20 cellular contexts compared by ENCODE assay signal in the genomic region with DNA sequence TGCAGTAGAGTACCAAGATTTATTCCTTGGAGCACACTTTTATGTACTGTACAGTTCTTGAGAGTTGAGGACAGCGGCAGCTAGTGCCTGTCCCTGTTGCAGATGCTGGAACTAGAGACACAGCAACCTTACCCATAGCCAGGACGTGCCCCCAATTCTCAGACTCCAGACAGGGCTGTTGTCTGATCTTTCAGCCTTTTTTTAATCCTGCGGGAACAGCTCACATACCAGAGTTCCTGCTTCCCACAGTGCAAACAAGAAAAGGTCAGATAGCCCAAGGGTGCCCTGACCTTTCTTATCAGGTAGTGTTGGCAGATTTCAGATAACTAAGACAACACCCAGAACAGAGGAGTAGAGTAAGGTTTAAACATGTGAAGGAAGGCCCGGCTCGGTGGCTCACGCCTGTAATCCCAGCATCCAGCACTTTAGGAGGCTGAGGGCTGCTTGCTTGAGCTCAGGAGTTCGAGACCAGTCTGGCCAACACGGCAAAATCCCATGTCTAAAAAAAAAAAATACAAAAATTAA.
A peak's percentile ranks its signal among the peaks of the same experiment; 100 is the strongest.
DNase-seq lines count a peak whose midpoint lies in the region; ATAC-seq and TF ChIP-seq lines count a peak whose summit lies in the region.
"Had no signal": no experiment of that assay in that cellular context is flagged by ENCODE, and none has a peak within 500 bp of the region (broad histone marks: within the 10 kb centered on the region; RNA-seq: fewer than 3 reads in every experiment).

No MANE protein-coding gene starts in this region.

- H2BK15ac ChIP-seq in neuronal stem cell (ENCODE audit: low read length): no peak overlapping the region

- peak overlapping the region; percentile 6 for H3K27ac ChIP-seq in neuronal stem cell (replicated peaks; ENCODE audit: low read length)
- H3K27ac ChIP-seq: SK-N-MC had no signal

- H3K27ac Mint-ChIP-seq in WTC11 (peak overlapping the region; percentile 80; the same call in 1 of the 2 replicates), MCF 10A (ENCODE audit: low read depth, unreplicated experiment) (no peak overlapping the region)
- H3K27ac Mint-ChIP-seq: activated CD8-positive, alpha-beta T cell treated with anti-CD3 and anti-CD28 coated beads, Interleukin-2, amount 10 ng/mL, durations not matched to agents 7 days and 5 days; activated naive CD8-positive, alpha-beta T cell treated with anti-CD3 and anti-CD28 coated beads, Interleukin-2, amount 50 U/mL, for 24 hours; activated T-helper 1 cell treated with anti-CD3 and anti-CD28 coated beads, Interleukin-12 subunit alpha, Interleukin-12 subunit beta, Interleukin-2, Interleukin-4 antibody, amounts not matched to agents 30 ng/mL and 10 ng/mL and 1 ng/mL, durations not matched to agents 14 hours and 24 hours and 36 hours; nephron had no signal

- no peak overlapping the region for H2BK5ac ChIP-seq in neuronal stem cell (ENCODE audit: low read length)

- no peak overlapping the region for H4K8ac ChIP-seq in neuronal stem cell (ENCODE audit: low read depth, low read length)

- no peak for TF ChIP-seq CTCF in WTC11 (IDR thresholded peaks at IDR 0.05)
- TF ChIP-seq CTCF in MCF 10A (IDR thresholded peaks at IDR 0.05; ENCODE audit: unreplicated experiment): no peak

- no peak overlapping the region for H3K9ac ChIP-seq in neuronal stem cell (ENCODE audit: low read depth, low read length, poor library complexity)

- no peak overlapping the region for H3K4me3 ChIP-seq in neuronal stem cell (ENCODE audit: low read length in 2 of 2)
- H3K4me3 ChIP-seq: SK-N-MC had no signal

- H3K9me3 Mint-ChIP-seq in WTC11 (no peaks in the 10 kb centered on the region), MCF 10A (ENCODE audit: unreplicated experiment) (no peaks in the 10 kb centered on the region)
- H3K9me3 Mint-ChIP-seq: activated naive CD8-positive, alpha-beta T cell treated with anti-CD3 and anti-CD28 coated beads, Interleukin-2, amount 50 U/mL, for 24 hours; activated T-helper 1 cell treated with anti-CD3 and anti-CD28 coated beads, Interleukin-12 subunit alpha, Interleukin-12 subunit beta, Interleukin-2, Interleukin-4 antibody, amounts not matched to agents 30 ng/mL and 10 ng/mL and 1 ng/mL, durations not matched to agents 14 hours and 24 hours and 36 hours; nephron had no signal

- no peak overlapping the region for H2BK12ac ChIP-seq in neuronal stem cell (ENCODE audit: low read length)

- no peaks in the 10 kb centered on the region for H3K27me3 Mint-ChIP-seq in WTC11 (ENCODE audit: low read depth)
- H3K27me3 Mint-ChIP-seq in MCF 10A (ENCODE audit: insufficient read depth, unreplicated experiment): no peaks in the 10 kb centered on the region
- H3K27me3 Mint-ChIP-seq: activated naive CD8-positive, alpha-beta T cell treated with anti-CD3 and anti-CD28 coated beads, Interleukin-2, amount 50 U/mL, for 24 hours had no signal

- peaks cover 4% of the 10 kb centered on the region for H3K4me1 Mint-ChIP-seq in WTC11
- peaks cover 6% of the 10 kb centered on the region for H3K4me1 Mint-ChIP-seq in MCF 10A (ENCODE audit: insufficient read depth, unreplicated experiment)
- H3K4me1 Mint-ChIP-seq: nephron had no signal

- H3K14ac ChIP-seq in neuronal stem cell (ENCODE audit: low read length): no peak overlapping the region

- DNase-seq in ELF-1 (ENCODE audit: low read depth, low spot score): peak; percentile 92
- DNase-seq in WTC11 (ENCODE audit: low spot score): no peak
- no peak for DNase-seq in left ventricle myocardium superior
- no peak for DNase-seq in neuronal stem cell (ENCODE audit: low spot score)
- no peak for DNase-seq in SIG-M5 treated with dmso at 0.1 percent for 504 hours (lab: John Stamatoyannopoulos, UW; ENCODE audit: unreplicated experiment)
- DNase-seq in MCF 10A (ENCODE audit: unreplicated experiment): no peak
- DNase-seq: activated CD8-positive, alpha-beta T cell treated with anti-CD3 and anti-CD28 coated beads, Interleukin-2, amount 10 ng/mL, durations not matched to agents 7 days and 5 days; activated naive CD8-positive, alpha-beta T cell treated with anti-CD3 and anti-CD28 coated beads, Interleukin-2, amount 50 U/mL, for 24 hours; central memory CD4-positive, alpha-beta T cell; COR-L47; H7; MV-4-11; NCI-H2081 treated with DMSO at 0.1 percent for 48 hours; NCI-H526; substantia nigra had no signal

- H2BK120ac ChIP-seq in neuronal stem cell (ENCODE audit: low read depth, low read length): no peak overlapping the region

- H2AFZ ChIP-seq in neuronal stem cell (ENCODE audit: low read length): no peak overlapping the region

- no TSS peak for BruUV-seq in MCF 10A (replicated peaks; lab: Mats Ljungman, UMichigan)

- peaks cover 0 to 4% of the 10 kb centered on the region in 2 donors for H3K4me1 ChIP-seq in neuronal stem cell (ENCODE audit: control insufficient read depth in 2 of 2, insufficient read depth in 1 of 2, low read depth in 1 of 2, low read length in 2 of 2)

- H2AK5ac ChIP-seq in neuronal stem cell (ENCODE audit: low read depth, low read length): no peak overlapping the region

- no CpG with 5 or more reads among the region's 8 CpGs for WGBS in neuronal stem cell (ENCODE audit: extremely low coverage in 2 of 2, insufficient read length in 2 of 2, insufficient replicate concordance in 1 of 2), 2 donors

- H3K36me3 ChIP-seq in neuronal stem cell (replicated peaks in 1 of 2; ENCODE audit: control insufficient read depth in 2 of 2, insufficient read depth in 2 of 2, low read length in 2 of 2): peaks cover 4 to 62% of the 10 kb centered on the region in 2 donors

- no peaks in the 10 kb centered on the region for H3K79me1 ChIP-seq in neuronal stem cell (ENCODE audit: low read depth, low read length)

- no peak overlapping the region for H4K91ac ChIP-seq in neuronal stem cell (ENCODE audit: low read depth, low read length, poor library complexity)

- no peaks in the 10 kb centered on the region for H3K36me3 Mint-ChIP-seq in WTC11
- H3K36me3 Mint-ChIP-seq in MCF 10A (ENCODE audit: insufficient read depth, unreplicated experiment): peaks cover 11% of the 10 kb centered on the region

- H3K4me3 Mint-ChIP-seq in WTC11: no peak overlapping the region
- no peak overlapping the region for H3K4me3 Mint-ChIP-seq in MCF 10A (ENCODE audit: unreplicated experiment)
- H3K4me3 Mint-ChIP-seq: activated CD8-positive, alpha-beta T cell treated with anti-CD3 and anti-CD28 coated beads, Interleukin-2, amount 10 ng/mL, durations not matched to agents 7 days and 5 days; activated naive CD8-positive, alpha-beta T cell treated with anti-CD3 and anti-CD28 coated beads, Interleukin-2, amount 50 U/mL, for 24 hours; activated T-helper 1 cell treated with anti-CD3 and anti-CD28 coated beads, Interleukin-12 subunit alpha, Interleukin-12 subunit beta, Interleukin-2, Interleukin-4 antibody, amounts not matched to agents 30 ng/mL and 10 ng/mL and 1 ng/mL, durations not matched to agents 14 hours and 24 hours and 36 hours; nephron had no signal

- CTCF ChIA-PET in WTC11 (lab: Charles Lee) (interaction anchor here (0.8 kb wide), 1 partner anchor 85 kb away, joined by 3 read pairs; no protein-coding TSS in a partner anchor), MCF 10A (lab: Yijun Ruan, JAX) (interaction anchor here (0.6 to 0.7 kb wide), 2 partner anchors 84 to 882 kb away, joined by 3 read pairs; no protein-coding TSS in a partner anchor)

- intact Hi-C loops in left ventricle myocardium superior (cut with micrococcal nuclease) (no loop called here), MCF 10A (cut with micrococcal nuclease) (no loop called here)

- POLR2A ChIA-PET in WTC11 (lab: Charles Lee): interaction anchor here (0.8 kb wide), 1 partner anchor 11 kb away, joined by 3 read pairs; no protein-coding TSS in a partner anchor
- POLR2A ChIA-PET in MCF 10A (lab: Yijun Ruan, JAX): no interaction called here

- ATAC-seq in WTC11 (no peak), left ventricle myocardium superior (peak; percentile 69), GM19324 (IDR thresholded peaks at IDR 0.05; ENCODE audit: low FRiP score, unreplicated experiment) (no peak)
- no peak for ATAC-seq in activated CD4-positive, CD25-positive, alpha-beta regulatory T cell treated with anti-CD3 and anti-CD28 coated beads, Interleukin-2, amount 50 U/mL, for 24 hours
- ATAC-seq: activated CD8-positive, alpha-beta T cell treated with anti-CD3 and anti-CD28 coated beads, Interleukin-2, amount 10 ng/mL, durations not matched to agents 7 days and 5 days; activated naive CD8-positive, alpha-beta T cell treated with anti-CD3 and anti-CD28 coated beads, Interleukin-2, amount 50 U/mL, for 24 hours had no signal

- no peak overlapping the region for H3K18ac ChIP-seq in neuronal stem cell (ENCODE audit: low read length)

- no peak overlapping the region for H3K4me2 ChIP-seq in neuronal stem cell (ENCODE audit: insufficient read depth, low read length, poor library complexity, severe bottlenecking)

- no peak overlapping the region for H3K23ac ChIP-seq in neuronal stem cell (ENCODE audit: low read depth, low read length, poor library complexity)

- no peak overlapping the region for H3K4ac ChIP-seq in neuronal stem cell (ENCODE audit: low read length)

- no peaks in the 10 kb centered on the region for H3K9me3 ChIP-seq in neuronal stem cell (replicated peaks in 1 of 2; ENCODE audit: control insufficient read depth in 2 of 2, insufficient read depth in 1 of 2, low read depth in 1 of 2, low read length in 2 of 2)

- no peaks in the 10 kb centered on the region for H3K27me3 ChIP-seq in neuronal stem cell (ENCODE audit: control insufficient read depth in 3 of 3, insufficient read depth in 3 of 3, low read depth in 1 of 3, low read length in 3 of 3)

TF ChIP-seq in WTC11, 78 proteins besides CTCF, POLR2A, EP300 and RAD21:
- TF ChIP-seq CBFB (CRISPR knock-in tag; IDR thresholded peaks at IDR 0.05; ENCODE audit: low read depth) (no peak), IRF2 (CRISPR knock-in tag; IDR thresholded peaks at IDR 0.05; ENCODE audit: borderline replicate concordance, low read depth) (no peak), SMAD3 (CRISPR knock-in tag; IDR thresholded peaks at IDR 0.05; ENCODE audit: borderline replicate concordance) (no peak), USF1 (CRISPR knock-in tag; IDR thresholded peaks at IDR 0.05) (no peak), ZNF263 (CRISPR knock-in tag; IDR thresholded peaks at IDR 0.05; ENCODE audit: low read depth) (no peak), JUN (CRISPR knock-in tag; IDR thresholded peaks at IDR 0.05) (no peak), HMGA2 (CRISPR knock-in tag; IDR thresholded peaks at IDR 0.05) (no peak), NFYB (CRISPR knock-in tag; conservative IDR thresholded peaks at IDR 0.05; ENCODE audit: low read depth) (no peak)
